ENCODE assay signal across 13 cellular contexts in the genomic region with DNA sequence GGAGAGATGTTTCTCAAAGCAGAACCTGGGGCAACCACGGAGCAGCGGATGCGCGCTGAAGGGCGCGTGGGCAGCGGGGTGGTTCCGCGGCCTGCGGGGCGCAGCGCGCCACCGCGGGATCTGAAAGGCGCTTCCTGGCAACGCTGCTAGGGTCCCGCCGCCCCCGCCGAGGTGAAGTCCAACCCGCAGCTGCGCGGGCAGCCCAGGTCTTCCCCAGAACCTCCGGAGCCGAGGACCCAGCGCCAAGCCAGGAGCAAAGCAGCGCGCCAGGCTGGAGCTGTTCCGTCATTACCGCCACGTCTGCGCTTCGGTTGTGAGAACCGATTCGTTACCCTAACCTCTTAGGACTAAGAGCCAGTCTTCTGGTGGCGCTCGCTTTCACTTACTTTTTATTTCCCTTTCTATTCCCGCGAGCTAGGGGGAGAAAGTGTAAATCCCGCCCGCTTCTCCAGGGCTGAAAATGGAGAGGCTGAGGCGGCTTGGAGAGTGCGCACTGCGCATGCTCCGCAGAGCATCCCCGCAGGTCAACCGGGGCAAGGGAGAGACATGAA. TPM values are rescaled to one million over a fixed set of nuclear protein-coding genes. Genes with fewer than 3 reads are reported as not detected.
DNase-seq lines count a peak whose midpoint lies in the region; ATAC-seq, FAIRE-seq and TF ChIP-seq lines count a peak whose summit lies in the region.
"Had no signal": no experiment of that assay in that cellular context is flagged by ENCODE, and none has a peak within 500 bp of the region (broad histone marks: within the 10 kb centered on the region; RNA-seq: fewer than 3 reads in every experiment).

No MANE protein-coding gene starts in this region.

- H3K36me3 Mint-ChIP-seq in CD8-positive, alpha-beta memory T cell = no peaks in the 10 kb centered on the region
- H3K36me3 Mint-ChIP-seq: immature natural killer cell, natural killer cell had no signal

- peaks cover 5 to 9% of the 10 kb centered on the region in 2 donors for H3K27me3 Mint-ChIP-seq in CD8-positive, alpha-beta memory T cell

- TF ChIP-seq CTCF in left ventricle myocardium inferior (IDR thresholded peaks at IDR 0.05; ENCODE audit: borderline replicate concordance) = no peak

- H3K4me1 Mint-ChIP-seq in CD8-positive, alpha-beta memory T cell = no peaks in the 10 kb centered on the region
- H3K4me1 Mint-ChIP-seq: immature natural killer cell, natural killer cell had no signal

- H3K9me3 ChIP-seq in left ventricle myocardium inferior (replicated peaks) = no peaks in the 10 kb centered on the region
- H3K9me3 ChIP-seq in CD8-positive, alpha-beta memory T cell (ENCODE audit: low read length) = no peaks in the 10 kb centered on the region

- FAIRE-seq in urothelium cell line (lab: Jason Lieb, UNC) = no peak
- FAIRE-seq: endothelial cell of umbilical vein, GM18507 had no signal

- ATAC-seq in left cardiac atrium = no peak
- ATAC-seq: natural killer cell had no signal

- POLR2A ChIA-PET in CD8-positive, alpha-beta memory T cell (lab: Charles Lee) = no interaction called here

- peaks cover 62% of the 10 kb centered on the region for H3K27me3 ChIP-seq in left ventricle myocardium inferior (ENCODE audit: low read depth)
- H3K27me3 ChIP-seq in CD8-positive, alpha-beta memory T cell (ENCODE audit: insufficient read depth, low read length, poor library complexity, severe bottlenecking) = no peaks in the 10 kb centered on the region

- CTCF ChIA-PET in CD8-positive, alpha-beta memory T cell (lab: Charles Lee) = no interaction called here

- intact Hi-C loops in left ventricle myocardium inferior (cut with micrococcal nuclease) (no loop called here), left cardiac atrium (cut with DNase I) (no loop called here)

- H3K9me3 Mint-ChIP-seq in CD8-positive, alpha-beta memory T cell = peaks cover 3 to 12% (median 8%) of the 10 kb centered on the region in 5 donors

- H3K27ac ChIP-seq in left ventricle myocardium inferior (replicated peaks) (no peak overlapping the region), cingulate gyrus (ENCODE audit: low read depth, low read length) (peak overlapping the region; percentile 29)
- H3K27ac ChIP-seq in CD8-positive, alpha-beta memory T cell (ENCODE audit: low read depth, low read length) = no peak overlapping the region

- peak overlapping the region; percentile 23 for H3K4me3 ChIP-seq in left ventricle myocardium inferior
- H3K4me3 ChIP-seq in CD8-positive, alpha-beta memory T cell (ENCODE audit: low read length) = no peak overlapping the region

- DNase-seq in left ventricle myocardium inferior (no peak), left cardiac atrium (no peak), left kidney (ENCODE audit: low read depth, low spot score) (peak; percentile 92), urothelium cell line (ENCODE audit: low spot score) (peak; percentile 63), MV-4-11 (lab: John Stamatoyannopoulos, UW) (no peak)
- no peak for DNase-seq in activated CD4-positive, alpha-beta T cell treated with anti-CD3 and anti-CD28 coated beads for 48 hours
- no peak for DNase-seq in CD8-positive, alpha-beta memory T cell
- DNase-seq: activated T-cell treated with anti-CD3 and anti-CD28 coated beads for 4 hours, immature natural killer cell, natural killer cell had no signal

- H3K4me3 Mint-ChIP-seq in CD8-positive, alpha-beta memory T cell = no peak overlapping the region
- H3K4me3 Mint-ChIP-seq: immature natural killer cell, natural killer cell had no signal

- H3K4me1 ChIP-seq in left ventricle myocardium inferior = no peaks in the 10 kb centered on the region
- H3K4me1 ChIP-seq in CD8-positive, alpha-beta memory T cell (ENCODE audit: insufficient read depth, low read length) = no peaks in the 10 kb centered on the region

- no peaks in the 10 kb centered on the region for H3K36me3 ChIP-seq in left ventricle myocardium inferior
- H3K36me3 ChIP-seq in CD8-positive, alpha-beta memory T cell (ENCODE audit: insufficient read depth, low read length) = no peaks in the 10 kb centered on the region

- no peak overlapping the region for H3K27ac Mint-ChIP-seq in CD8-positive, alpha-beta memory T cell
- H3K27ac Mint-ChIP-seq: immature natural killer cell, natural killer cell had no signal

RNA-seq across cellular contexts. Expression of a gene that starts 3.2 kb away (rescaled TPM):
- total RNA-seq in left ventricle myocardium inferior (not detected), left cardiac atrium (not detected)
- total RNA-seq in CD8-positive, alpha-beta memory T cell = not detected
- not detected for polyA plus RNA-seq in CD8-positive, alpha-beta memory T cell
- total RNA-seq: endothelial cell of umbilical vein, natural killer cell had no signal
- polyA plus RNA-seq: endothelial cell of umbilical vein, immature natural killer cell had no signal

Comparison
In these comparisons a context has a peak if more than half of its experiments do, and no peak if none do; other contexts are left out.
1. DNase-seq: peak in left kidney (single experiment) and urothelium cell line (single experiment); none in left ventricle myocardium inferior (single experiment), left cardiac atrium (single experiment), activated CD4-positive, alpha-beta T cell treated with anti-CD3 and anti-CD28 coated beads for 48 hours (single experiment), CD8-positive, alpha-beta memory T cell (0 of 5) and MV-4-11 (single experiment).